Comparison of ENCODE assay signal across 1 cellular context in the genomic region with DNA sequence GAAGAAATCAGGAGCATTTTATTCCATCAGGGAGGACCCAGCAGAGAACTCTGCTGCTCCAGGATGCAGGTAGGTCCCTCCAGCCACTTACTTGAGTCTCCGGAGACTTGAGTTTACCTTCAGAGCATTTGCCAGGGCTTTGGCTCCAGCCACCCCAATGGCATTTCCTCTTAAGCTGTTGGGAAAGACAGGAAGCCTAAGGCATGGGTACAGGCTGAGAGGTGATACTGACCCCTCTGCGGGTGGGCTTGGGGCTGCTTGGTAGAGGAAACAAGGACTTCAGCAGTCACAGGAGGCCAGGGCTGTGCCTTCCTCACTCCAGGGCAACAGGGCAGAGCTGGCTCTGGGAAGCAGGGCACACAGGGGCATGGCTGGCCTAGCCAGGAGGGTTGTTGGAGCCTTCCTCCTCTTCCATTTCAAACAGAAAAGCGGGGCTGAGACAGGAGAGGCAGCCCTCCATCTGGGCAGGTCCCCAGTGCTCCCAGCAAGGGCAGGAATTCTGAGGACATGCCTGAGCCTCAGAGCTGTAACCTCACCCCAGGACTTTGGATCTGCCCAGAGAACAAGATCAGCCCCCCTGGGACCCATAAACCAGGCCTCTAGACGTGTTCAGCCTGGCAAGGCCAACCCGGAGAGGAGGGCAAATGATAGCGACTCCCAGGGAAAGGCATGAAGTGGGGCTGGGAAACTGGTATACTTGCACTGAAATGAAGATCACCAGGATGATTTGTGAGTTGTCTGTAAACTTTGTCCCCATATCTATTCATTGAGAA.
TF ChIP-seq lines count a peak whose summit lies in the region.

No MANE protein-coding gene starts in this region.

TF ChIP-seq in HCT116, 20 proteins besides CTCF, POLR2A, EP300 and RAD21:
- TF ChIP-seq POLR2AphosphoS5 (IDR thresholded peaks at IDR 0.05; ENCODE audit: low read depth, low read length) (peak; percentile 13; the same call in 1 of the 2 replicates), SRF (IDR thresholded peaks at IDR 0.05; ENCODE audit: low read depth) (no peak)
